Comparison of ENCODE assay signal across 10 cellular contexts in genomic region chr3:191296041-191296541, GRCh38. TPM values are rescaled to one million over a fixed set of nuclear protein-coding genes. Genes with fewer than 3 reads are reported as not detected.
DNase-seq lines count a peak whose midpoint lies in the region; ATAC-seq and TF ChIP-seq lines count a peak whose summit lies in the region.
"Had no signal": no experiment of that assay in that cellular context is flagged by ENCODE, and none has a peak within 500 bp of the region (broad histone marks: within the 10 kb centered on the region; RNA-seq: fewer than 3 reads in every experiment).

No MANE protein-coding gene starts in this region.

- no peak overlapping the region for H3K4me3 Mint-ChIP-seq in naive thymus-derived CD4-positive, alpha-beta T cell
- no peak overlapping the region for H3K4me3 Mint-ChIP-seq in nephron progenitor cell
- no peak overlapping the region for H3K4me3 Mint-ChIP-seq in activated T-helper 2 cell treated with anti-CD3 and anti-CD28 coated beads, Interferon-gamma antibody, Interleukin-2, Interleukin-4, amounts not matched to agents 10 μg/mL and 5 μg/mL and 100 μg/mL, durations not matched to agents 14 hours and 24 hours and 36 hours (ENCODE audit: low read depth)
- H3K4me3 Mint-ChIP-seq: nephron; T-helper 2 cell treated with Interferon-gamma antibody and Interleukin-4, amounts not matched to agents 5 μg/mL and 100 μg/mL, for 36 hours had no signal

- H3K4me1 ChIP-seq in naive thymus-derived CD4-positive, alpha-beta T cell (ENCODE audit: control insufficient read depth in 2 of 2, insufficient read depth in 2 of 2, low read length in 2 of 2), result no peaks in the 10 kb centered on the region
- H3K4me1 ChIP-seq: adrenal gland had no signal

- CTCF ChIA-PET in naive thymus-derived CD4-positive, alpha-beta T cell (lab: Charles Lee), result no interaction called here
- CTCF ChIA-PET in HEK293T (lab: Yijun Ruan, JAX), result no interaction called here

- H3K9me3 Mint-ChIP-seq in naive thymus-derived CD4-positive, alpha-beta T cell, result peaks cover 0 to 1% (median 0%) of the 10 kb centered on the region in 11 donors
- no peaks in the 10 kb centered on the region for H3K9me3 Mint-ChIP-seq in nephron progenitor cell
- H3K9me3 Mint-ChIP-seq in activated T-helper 2 cell treated with anti-CD3 and anti-CD28 coated beads, Interferon-gamma antibody, Interleukin-2, Interleukin-4, amounts not matched to agents 10 μg/mL and 5 μg/mL and 100 μg/mL, durations not matched to agents 14 hours and 24 hours and 36 hours, result no peaks in the 10 kb centered on the region
- H3K9me3 Mint-ChIP-seq: nephron; T-helper 2 cell treated with Interferon-gamma antibody and Interleukin-4, amounts not matched to agents 5 μg/mL and 100 μg/mL, for 36 hours had no signal

- no peak overlapping the region for H3K4me3 ChIP-seq in naive thymus-derived CD4-positive, alpha-beta T cell (ENCODE audit: low read length)
- H3K4me3 ChIP-seq: adrenal gland had no signal

- H3K4me1 Mint-ChIP-seq in naive thymus-derived CD4-positive, alpha-beta T cell, result no peaks in the 10 kb centered on the region
- H3K4me1 Mint-ChIP-seq in nephron progenitor cell, result peaks cover 19% of the 10 kb centered on the region
- no peaks in the 10 kb centered on the region for H3K4me1 Mint-ChIP-seq in activated T-helper 2 cell treated with anti-CD3 and anti-CD28 coated beads, Interferon-gamma antibody, Interleukin-2, Interleukin-4, amounts not matched to agents 10 μg/mL and 5 μg/mL and 100 μg/mL, durations not matched to agents 14 hours and 24 hours and 36 hours (ENCODE audit: low read depth)
- H3K4me1 Mint-ChIP-seq: nephron had no signal

- H3K9me3 ChIP-seq in naive thymus-derived CD4-positive, alpha-beta T cell (ENCODE audit: control insufficient read depth in 2 of 3, low read length in 3 of 3), result no peaks in the 10 kb centered on the region
- H3K9me3 ChIP-seq: adrenal gland had no signal

- ATAC-seq in GM19023 (IDR thresholded peaks at IDR 0.05; ENCODE audit: unreplicated experiment), result peak; percentile 87
- peak; percentile 83 for ATAC-seq in HG02623 (IDR thresholded peaks at IDR 0.05; ENCODE audit: unreplicated experiment)
- ATAC-seq in HG03575 (IDR thresholded peaks at IDR 0.05; ENCODE audit: extremely low read depth, insufficient number of reproducible peaks, low FRiP score, unreplicated experiment), result peak; percentile 85
- ATAC-seq in naive thymus-derived CD4-positive, alpha-beta T cell, result peak; percentile 54

- TF ChIP-seq CTCF in nephron progenitor cell (IDR thresholded peaks at IDR 0.05), result no peak

- DNase-seq in naive thymus-derived CD4-positive, alpha-beta T cell, result no peak
- DNase-seq in HEK293T (ENCODE audit: extremely low spot score) (no peak), nephron progenitor cell (no peak)
- DNase-seq in activated T-helper 2 cell treated with anti-CD3 and anti-CD28 coated beads, Interferon-gamma antibody, Interleukin-2, Interleukin-4, amounts not matched to agents 10 μg/mL and 5 μg/mL and 100 μg/mL, durations not matched to agents 14 hours and 24 hours and 36 hours (ENCODE audit: low spot score), result no peak
- DNase-seq: adrenal gland had no signal

- H3K27me3 ChIP-seq in naive thymus-derived CD4-positive, alpha-beta T cell (ENCODE audit: control insufficient read depth in 2 of 2, insufficient read depth in 2 of 2, low read length in 2 of 2), result no peaks in the 10 kb centered on the region
- H3K27me3 ChIP-seq: adrenal gland had no signal

- H3K27ac ChIP-seq in naive thymus-derived CD4-positive, alpha-beta T cell (ENCODE audit: low read depth, low read length), result no peak overlapping the region
- H3K27ac ChIP-seq: adrenal gland had no signal

- H3K36me3 Mint-ChIP-seq in naive thymus-derived CD4-positive, alpha-beta T cell, result no peaks in the 10 kb centered on the region
- H3K36me3 Mint-ChIP-seq in nephron progenitor cell (ENCODE audit: low read depth), result no peaks in the 10 kb centered on the region
- no peaks in the 10 kb centered on the region for H3K36me3 Mint-ChIP-seq in activated T-helper 2 cell treated with anti-CD3 and anti-CD28 coated beads, Interferon-gamma antibody, Interleukin-2, Interleukin-4, amounts not matched to agents 10 μg/mL and 5 μg/mL and 100 μg/mL, durations not matched to agents 14 hours and 24 hours and 36 hours (ENCODE audit: low read depth)

- intact Hi-C loops in naive thymus-derived CD4-positive, alpha-beta T cell (cut with micrococcal nuclease), result no loop called here
- intact Hi-C loops in activated T-helper 2 cell treated with anti-CD3 and anti-CD28 coated beads, Interferon-gamma antibody, Interleukin-2, Interleukin-4, amounts not matched to agents 10 μg/mL and 5 μg/mL and 100 μg/mL, durations not matched to agents 14 hours and 24 hours and 36 hours (cut with micrococcal nuclease), result no loop called here

- H3K36me3 ChIP-seq in naive thymus-derived CD4-positive, alpha-beta T cell (ENCODE audit: control insufficient read depth in 2 of 3, insufficient read depth in 3 of 3, low read length in 3 of 3), result no peaks in the 10 kb centered on the region
- H3K36me3 ChIP-seq: adrenal gland had no signal

- H3K27me3 Mint-ChIP-seq in naive thymus-derived CD4-positive, alpha-beta T cell, result no peaks in the 10 kb centered on the region
- no peaks in the 10 kb centered on the region for H3K27me3 Mint-ChIP-seq in nephron progenitor cell (ENCODE audit: low read depth, poor library complexity)
- H3K27me3 Mint-ChIP-seq in activated T-helper 2 cell treated with anti-CD3 and anti-CD28 coated beads, Interferon-gamma antibody, Interleukin-2, Interleukin-4, amounts not matched to agents 10 μg/mL and 5 μg/mL and 100 μg/mL, durations not matched to agents 14 hours and 24 hours and 36 hours (ENCODE audit: low read depth), result no peaks in the 10 kb centered on the region

- H3K27ac Mint-ChIP-seq in naive thymus-derived CD4-positive, alpha-beta T cell, result no peak overlapping the region
- no peak overlapping the region for H3K27ac Mint-ChIP-seq in nephron progenitor cell
- H3K27ac Mint-ChIP-seq in activated T-helper 2 cell treated with anti-CD3 and anti-CD28 coated beads, Interferon-gamma antibody, Interleukin-2, Interleukin-4, amounts not matched to agents 10 μg/mL and 5 μg/mL and 100 μg/mL, durations not matched to agents 14 hours and 24 hours and 36 hours, result no peak overlapping the region
- H3K27ac Mint-ChIP-seq: nephron; T-helper 2 cell treated with Interferon-gamma antibody and Interleukin-4, amounts not matched to agents 5 μg/mL and 100 μg/mL, for 36 hours had no signal

- POLR2A ChIA-PET in naive thymus-derived CD4-positive, alpha-beta T cell (lab: Charles Lee), result no interaction called here
- POLR2A ChIA-PET in HEK293T (lab: Yijun Ruan, JAX), result no interaction called here

TF ChIP-seq in HEK293T, 16 proteins besides CTCF, POLR2A, EP300 and RAD21:
- TF ChIP-seq SP1 (IDR thresholded peaks at IDR 0.05) (no peak), FOXK2 (IDR thresholded peaks at IDR 0.05) (no peak), ZNF384 (IDR thresholded peaks at IDR 0.05) (no peak), BHLHE40 (IDR thresholded peaks at IDR 0.05; ENCODE audit: borderline replicate concordance) (no peak), SUZ12 (IDR thresholded peaks at IDR 0.05) (no peak), HDGF (IDR thresholded peaks at IDR 0.05; ENCODE audit: borderline replicate concordance) (no peak), NFRKB (IDR thresholded peaks at IDR 0.05) (no peak), TARDBP (IDR thresholded peaks at IDR 0.05) (no peak), LEF1 (IDR thresholded peaks at IDR 0.05; ENCODE audit: borderline replicate concordance) (no peak), FOXA1 (IDR thresholded peaks at IDR 0.05) (no peak), FOXM1 (IDR thresholded peaks at IDR 0.05; ENCODE audit: borderline replicate concordance) (no peak), L3MBTL2 (conservative IDR thresholded peaks at IDR 0.05) (no peak), ELF4 (IDR thresholded peaks at IDR 0.05) (no peak), PKNOX1 (IDR thresholded peaks at IDR 0.05) (no peak), CTBP1 (IDR thresholded peaks at IDR 0.05; ENCODE audit: borderline replicate concordance) (no peak), ARNT (IDR thresholded peaks at IDR 0.05) (no peak)
TF ChIP-seq in HEK293T: peak in this region for 0.

RNA-seq across cellular contexts. Expression of gene CCDC50, which starts 33.1 kb away (rescaled TPM):
- 10 to 100 TPM in 2 of 5 experiments, 1 to 10 TPM in 2, under 1 TPM in 1; 0.92 to 17.9 (median 6.2) TPM for total RNA-seq in naive thymus-derived CD4-positive, alpha-beta T cell
- polyA plus RNA-seq in naive thymus-derived CD4-positive, alpha-beta T cell, result 1 to 10 TPM in 1 of 2 donors, under 1 TPM in 1; 0.92 to 1.5 TPM
- total RNA-seq in activated T-helper 2 cell treated with anti-CD3 and anti-CD28 coated beads, Interferon-gamma antibody, Interleukin-2, Interleukin-4, amounts not matched to agents 10 μg/mL and 5 μg/mL and 100 μg/mL, durations not matched to agents 14 hours and 24 hours and 36 hours, result 28.5 and 32.1 TPM in 2 replicates

RNA-seq across cellular contexts. Expression of gene UTS2B, which starts 34.2 kb away (rescaled TPM):
- under 1 TPM in 1 of 5 experiments, not detected in 4; 0.34 TPM for total RNA-seq in naive thymus-derived CD4-positive, alpha-beta T cell
- not detected for polyA plus RNA-seq in naive thymus-derived CD4-positive, alpha-beta T cell
- total RNA-seq in activated T-helper 2 cell treated with anti-CD3 and anti-CD28 coated beads, Interferon-gamma antibody, Interleukin-2, Interleukin-4, amounts not matched to agents 10 μg/mL and 5 μg/mL and 100 μg/mL, durations not matched to agents 14 hours and 24 hours and 36 hours, result 0.37 TPM in 1 of 2 replicates, not detected in the other
